9 cellular contexts compared by ENCODE assay signal in the genomic region with DNA sequence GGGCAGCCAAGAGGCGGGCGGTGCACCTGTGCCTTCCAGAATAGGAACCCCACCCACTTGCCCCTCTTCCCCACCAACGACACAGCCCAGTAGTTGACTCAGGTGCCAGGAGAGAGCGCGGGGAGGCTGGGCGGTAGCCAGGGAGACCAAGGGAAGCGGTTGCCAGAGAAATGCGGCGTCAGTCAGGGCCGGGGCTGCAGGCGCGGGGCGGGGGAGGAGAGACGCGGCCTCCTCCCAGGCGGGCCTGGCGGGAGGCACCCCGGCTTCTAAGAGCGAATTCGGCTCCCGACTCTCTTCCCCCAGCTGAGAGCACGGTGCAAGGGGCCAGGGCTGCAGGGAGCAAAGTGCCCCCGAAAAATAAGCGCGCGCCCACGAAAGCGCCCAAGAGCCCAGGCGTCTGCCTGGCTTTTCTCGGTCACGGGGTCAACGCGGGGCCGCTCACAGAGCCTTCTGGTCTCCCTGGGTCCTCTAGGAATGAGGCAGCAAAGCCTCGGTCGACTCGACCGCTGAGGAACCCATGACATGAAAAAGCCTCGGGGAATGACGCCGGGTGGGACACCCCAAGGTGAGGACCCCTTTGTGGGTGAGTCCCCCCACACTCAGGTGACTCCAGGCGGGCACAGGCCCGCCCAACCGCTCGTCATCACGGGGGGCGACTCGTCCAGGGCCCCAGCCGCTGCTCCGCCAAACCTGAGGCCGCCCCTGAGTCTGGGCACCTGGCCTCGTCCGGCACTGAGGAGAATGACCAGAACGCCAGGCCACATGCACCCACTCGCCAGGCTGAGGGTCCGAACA. TPM values are rescaled to one million over a fixed set of nuclear protein-coding genes. Genes with fewer than 3 reads are reported as not detected.
DNase-seq lines count a peak whose midpoint lies in the region; ATAC-seq, FAIRE-seq and TF ChIP-seq lines count a peak whose summit lies in the region.
"Had no signal": no experiment of that assay in that cellular context is flagged by ENCODE, and none has a peak within 500 bp of the region (broad histone marks: within the 10 kb centered on the region; RNA-seq: fewer than 3 reads in every experiment).

No MANE protein-coding gene starts in this region.

- H2BK12ac ChIP-seq in neuronal stem cell (ENCODE audit: low read length) = no peak overlapping the region

- no peak overlapping the region for H4K8ac ChIP-seq in neuronal stem cell (ENCODE audit: low read depth, low read length)

- no peaks in the 10 kb centered on the region for H3K36me3 ChIP-seq in CD8-positive, alpha-beta memory T cell (ENCODE audit: insufficient read depth, low read length)
- no peaks in the 10 kb centered on the region for H3K36me3 ChIP-seq in neuronal stem cell (replicated peaks in 1 of 2; ENCODE audit: control insufficient read depth in 2 of 2, insufficient read depth in 2 of 2, low read length in 2 of 2)

- H3K14ac ChIP-seq in neuronal stem cell (ENCODE audit: low read length) = no peak overlapping the region

- no peak overlapping the region for H3K27ac Mint-ChIP-seq in CD8-positive, alpha-beta memory T cell

- peak overlapping the region; percentile 69 for H3K4me2 ChIP-seq in neuronal stem cell (ENCODE audit: insufficient read depth, low read length, poor library complexity, severe bottlenecking)

- no peaks in the 10 kb centered on the region for H3K9me3 Mint-ChIP-seq in CD8-positive, alpha-beta memory T cell

- peaks cover 3 to 13% (median 12%) of the 10 kb centered on the region in 3 donors for H3K4me1 Mint-ChIP-seq in CD8-positive, alpha-beta memory T cell

- peaks cover 0 to 5% (median 0%) of the 10 kb centered on the region in 3 donors for H3K36me3 Mint-ChIP-seq in CD8-positive, alpha-beta memory T cell

- DNase-seq in CD8-positive, alpha-beta memory T cell = peak in 1 of 5 donors; percentile 8
- DNase-seq in NCI-H146 treated with DMSO at 0.1 percent for 48 hours (lab: John Stamatoyannopoulos, UW; ENCODE audit: unreplicated experiment) (peak; percentile 62), ecto neural progenitor cell (ENCODE audit: low spot score) (peak; percentile 57), neuronal stem cell (ENCODE audit: low spot score) (no peak), NK-92 (lab: John Stamatoyannopoulos, UW; ENCODE audit: unreplicated experiment) (no peak), DMS153 treated with DMSO at 0.1 percent for 48 hours (lab: John Stamatoyannopoulos, UW; ENCODE audit: unreplicated experiment) (no peak), H54 (ENCODE audit: insufficient read length, low spot score) (no peak)

- peak overlapping the region; percentile 95 for H2AFZ ChIP-seq in neuronal stem cell (ENCODE audit: low read length)

- H3K23ac ChIP-seq in neuronal stem cell (ENCODE audit: low read depth, low read length, poor library complexity) = no peak overlapping the region

- H2BK15ac ChIP-seq in neuronal stem cell (ENCODE audit: low read length) = no peak overlapping the region

- CTCF ChIA-PET in CD8-positive, alpha-beta memory T cell (lab: Charles Lee) = interaction anchor here (1.4 kb wide), 1 partner anchor 163 kb away, joined by 4 read pairs; a partner anchor contains a TSS

- no peak overlapping the region for H2BK5ac ChIP-seq in neuronal stem cell (ENCODE audit: low read length)

- H3K9me3 ChIP-seq in CD8-positive, alpha-beta memory T cell (ENCODE audit: low read length) = no peaks in the 10 kb centered on the region
- H3K9me3 ChIP-seq in neuronal stem cell (replicated peaks in 1 of 2; ENCODE audit: control insufficient read depth in 2 of 2, insufficient read depth in 1 of 2, low read depth in 1 of 2, low read length in 2 of 2) = peaks cover 0 to 8% of the 10 kb centered on the region in 2 donors

- H3K9ac ChIP-seq in neuronal stem cell (ENCODE audit: low read depth, low read length, poor library complexity) = no peak overlapping the region

- no peak overlapping the region for H4K91ac ChIP-seq in neuronal stem cell (ENCODE audit: low read depth, low read length, poor library complexity)

- FAIRE-seq in H54 (lab: Jason Lieb, UNC) = no peak

- TF ChIP-seq POLR2A in H54 (IDR thresholded peaks at IDR 0.05; ENCODE audit: low read depth, low read length) = no peak

- peaks cover 36 to 48% of the 10 kb centered on the region in 2 donors for H3K27me3 Mint-ChIP-seq in CD8-positive, alpha-beta memory T cell

- H3K79me1 ChIP-seq in neuronal stem cell (ENCODE audit: low read depth, low read length) = no peaks in the 10 kb centered on the region

- H3K18ac ChIP-seq in neuronal stem cell (ENCODE audit: low read length) = peak overlapping the region; percentile 80

- H3K4me3 ChIP-seq in CD8-positive, alpha-beta memory T cell (ENCODE audit: low read length) = no peak overlapping the region
- H3K4me3 ChIP-seq in neuronal stem cell (ENCODE audit: low read length in 2 of 2) = peak overlapping the region in 1 of 2 donors; percentile 55

- POLR2A ChIA-PET in CD8-positive, alpha-beta memory T cell (lab: Charles Lee) = interaction anchor here (1.5 kb wide), 1 partner anchor 164 kb away, joined by 5 read pairs; no protein-coding TSS in a partner anchor

- no peak overlapping the region for H3K4ac ChIP-seq in neuronal stem cell (ENCODE audit: low read length)

- ATAC-seq in HG03442 (IDR thresholded peaks at IDR 0.05; ENCODE audit: unreplicated experiment) = no peak

- peak overlapping the region; percentile 84 for H2AK5ac ChIP-seq in neuronal stem cell (ENCODE audit: low read depth, low read length)

- H3K27ac ChIP-seq in CD8-positive, alpha-beta memory T cell (ENCODE audit: low read depth, low read length) = peak overlapping the region; percentile 41
- H3K27ac ChIP-seq in neuronal stem cell (replicated peaks; ENCODE audit: low read length) = no peak overlapping the region

- H2BK120ac ChIP-seq in neuronal stem cell (ENCODE audit: low read depth, low read length) = no peak overlapping the region

- no CpG with 5 or more reads among the region's 56 CpGs for WGBS in neuronal stem cell (ENCODE audit: extremely low coverage in 2 of 2, insufficient read length in 2 of 2, insufficient replicate concordance in 1 of 2), 2 donors

- peaks cover 6% of the 10 kb centered on the region for H3K4me1 ChIP-seq in CD8-positive, alpha-beta memory T cell (ENCODE audit: insufficient read depth, low read length)
- H3K4me1 ChIP-seq in neuronal stem cell (ENCODE audit: control insufficient read depth in 2 of 2, insufficient read depth in 1 of 2, low read depth in 1 of 2, low read length in 2 of 2) = peaks cover 5% of the 10 kb centered on the region in 2 donors

- H3K27me3 ChIP-seq in CD8-positive, alpha-beta memory T cell (ENCODE audit: insufficient read depth, low read length, poor library complexity, severe bottlenecking) = peaks cover 10% of the 10 kb centered on the region
- H3K27me3 ChIP-seq in neuronal stem cell (ENCODE audit: control insufficient read depth in 3 of 3, insufficient read depth in 3 of 3, low read depth in 1 of 3, low read length in 3 of 3) = peaks cover 28 to 93% (median 59%) of the 10 kb centered on the region in 3 experiments

- peak overlapping the region in 6 of 7 donors; percentile 64 to 79 (median 76) for H3K4me3 Mint-ChIP-seq in CD8-positive, alpha-beta memory T cell

RNA-seq across cellular contexts. Expression of a gene that starts 0.7 kb away (rescaled TPM):
- total RNA-seq in CD8-positive, alpha-beta memory T cell = under 1 TPM; 0.44 TPM
- polyA plus RNA-seq in CD8-positive, alpha-beta memory T cell = 1.2 TPM
- 2.8 TPM for polyA plus RNA-seq in neuronal stem cell (2013, experiment 1 of 2)
- polyA plus RNA-seq in neuronal stem cell (2013, experiment 2 of 2) = 2.6 TPM
- total RNA-seq: mononuclear cell had no signal

Comparison
In these comparisons a context has a peak if more than half of its experiments do, and no peak if none do; other contexts are left out.
1. DNase-seq: peak in NCI-H146 treated with DMSO at 0.1 percent for 48 hours (single experiment) and ecto neural progenitor cell (single experiment); none in neuronal stem cell (single experiment), NK-92 (single experiment), DMS153 treated with DMSO at 0.1 percent for 48 hours (single experiment) and H54 (single experiment).